ENCODE assay signal across 32 cellular contexts in the genomic region with DNA sequence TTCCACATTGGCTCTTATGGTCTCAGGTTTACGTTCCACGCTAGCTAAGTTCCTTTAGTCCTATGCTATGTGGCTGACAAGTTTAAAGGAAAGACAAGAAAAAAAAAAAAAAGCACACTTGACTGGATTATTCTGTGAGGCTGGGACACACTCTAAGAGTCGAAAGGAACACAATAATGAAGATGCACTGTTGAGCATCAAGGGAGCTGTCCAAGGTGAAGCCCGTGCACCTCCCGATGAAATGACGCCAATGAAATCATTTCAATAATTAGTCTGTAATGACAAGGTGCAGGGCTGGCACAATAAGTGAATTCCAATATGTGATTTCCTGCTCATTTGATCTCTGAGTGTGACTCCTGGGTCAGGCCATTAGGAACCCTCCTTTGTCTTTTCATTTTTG.
"Had no signal": no experiment of that assay in that cellular context is flagged by ENCODE, and none has a peak within 500 bp of the region (broad histone marks: within the 10 kb centered on the region; RNA-seq: fewer than 3 reads in every experiment).

No MANE protein-coding gene starts in this region.

- ATAC-seq: activated CD8-positive, alpha-beta T cell treated with anti-CD3 and anti-CD28 coated beads for 36 hours; activated T-cell treated with anti-CD3 and anti-CD28 coated beads, Interleukin-2, amount 50 U/mL, for 4 hours; activated T-helper 17 cell treated with anti-CD3 and anti-CD28 coated beads, Interleukin-2, amount 50 U/mL, for 72 hours; effector memory CD8-positive, alpha-beta T cell; foreskin keratinocyte; gastrocnemius medialis; heart left ventricle had no signal

- DNase-seq: activated CD4-positive, alpha-beta T cell treated with anti-CD3 and anti-CD28 coated beads for 1 hour; activated CD4-positive, alpha-beta T cell treated with anti-CD3 and anti-CD28 coated beads for 4 hours; activated CD4-positive, alpha-beta T cell treated with anti-CD3 and anti-CD28 coated beads, Interleukin-2, amount 10 ng/mL, durations not matched to agents 7 days and 5 days; activated CD4-positive, alpha-beta T cell treated with anti-CD3 and anti-CD28 coated beads, Interleukin-2, amount 50 U/mL, for 4 hours; activated CD8-positive, alpha-beta memory T cell treated with anti-CD3 and anti-CD28 coated beads for 24 hours; activated CD8-positive, alpha-beta T cell treated with anti-CD3 and anti-CD28 coated beads for 36 hours; activated effector memory CD4-positive, alpha-beta T cell treated with Interleukin-2 at 50 U/mL for 16 hours; activated gamma-delta T cell treated with Interleukin-2 at 50 U/mL for 16 hours; activated naive CD4-positive, alpha-beta T cell treated with anti-CD3 and anti-CD28 coated beads, Interleukin-2, amount 50 U/mL, for 16 hours; activated naive CD4-positive, alpha-beta T cell treated with Interleukin-2 at 50 U/mL for 16 hours; activated T-cell treated with anti-CD3 and anti-CD28 coated beads, Interleukin-2, amount 50 U/mL, for 4 hours; amygdala; aorta; central memory CD4-positive, alpha-beta T cell; cerebellar nuclear complex; effector CD4-positive, alpha-beta T cell; effector memory CD8-positive, alpha-beta T cell; erythroblast; foreskin keratinocyte; gastrocnemius medialis; glutamatergic neuron; heart left ventricle; hypothalamus; T-helper 2 cell had no signal

- H3K27me3 ChIP-seq: breast epithelium, cardiac muscle cell, esophagus muscularis mucosa, foreskin keratinocyte, gastrocnemius medialis, heart left ventricle had no signal

- H3K4me3 ChIP-seq: breast epithelium, cardiac muscle cell, coronary artery, esophagus muscularis mucosa, gastrocnemius medialis, heart left ventricle had no signal

- H3K9me3 Mint-ChIP-seq: activated T-cell treated with anti-CD3 and anti-CD28 coated beads, Interleukin-2, amount 50 U/mL, for 4 hours; activated T-helper 17 cell treated with anti-CD3 and anti-CD28 coated beads, Interleukin-2, amount 50 U/mL, for 72 hours; effector memory CD8-positive, alpha-beta T cell had no signal

- H3K27me3 Mint-ChIP-seq: activated CD4-positive, alpha-beta T cell treated with anti-CD3 and anti-CD28 coated beads, Interleukin-2, amount 10 ng/mL, durations not matched to agents 7 days and 5 days; dendritic cell treated with granulocyte-macrophage colony-stimulating factor and Interleukin-4, amounts not matched to agents 40 ng/mL and 50 ng/mL, for 4 days had no signal

- H3K4me1 Mint-ChIP-seq: activated CD4-positive, alpha-beta T cell treated with anti-CD3 and anti-CD28 coated beads, Interleukin-2, amount 10 ng/mL, durations not matched to agents 7 days and 5 days; activated T-helper 17 cell treated with anti-CD3 and anti-CD28 coated beads, Interleukin-2, amount 50 U/mL, for 72 hours had no signal

- H3K36me3 ChIP-seq: breast epithelium, cardiac muscle cell, gastrocnemius medialis had no signal

- H3K27ac ChIP-seq: breast epithelium, cardiac muscle cell, coronary artery, esophagus muscularis mucosa, foreskin keratinocyte, gastrocnemius medialis, heart left ventricle had no signal

- H3K4me1 ChIP-seq: breast epithelium, esophagus muscularis mucosa, foreskin keratinocyte had no signal

- H3K9me3 ChIP-seq: esophagus muscularis mucosa, gastrocnemius medialis, heart left ventricle had no signal

- H3K27ac Mint-ChIP-seq: activated CD4-positive, alpha-beta T cell treated with anti-CD3 and anti-CD28 coated beads, Interleukin-2, amount 10 ng/mL, durations not matched to agents 7 days and 5 days; activated CD8-positive, alpha-beta T cell treated with anti-CD3 and anti-CD28 coated beads for 36 hours; activated naive CD8-positive, alpha-beta T cell; activated T-helper 17 cell treated with anti-CD3 and anti-CD28 coated beads, Interleukin-2, amount 50 U/mL, for 72 hours; dendritic cell treated with granulocyte-macrophage colony-stimulating factor and Interleukin-4, amounts not matched to agents 40 ng/mL and 50 ng/mL, for 4 days; effector memory CD8-positive, alpha-beta T cell had no signal

- H3K36me3 Mint-ChIP-seq: activated naive CD8-positive, alpha-beta T cell; brain had no signal

- H3K4me3 Mint-ChIP-seq: activated CD4-positive, alpha-beta T cell treated with anti-CD3 and anti-CD28 coated beads, Interleukin-2, amount 10 ng/mL, durations not matched to agents 7 days and 5 days; activated CD8-positive, alpha-beta T cell treated with anti-CD3 and anti-CD28 coated beads for 36 hours; activated naive CD8-positive, alpha-beta T cell; activated T-cell treated with anti-CD3 and anti-CD28 coated beads, Interleukin-2, amount 50 U/mL, for 4 hours; activated T-helper 17 cell treated with anti-CD3 and anti-CD28 coated beads, Interleukin-2, amount 50 U/mL, for 72 hours; brain; dendritic cell treated with granulocyte-macrophage colony-stimulating factor and Interleukin-4, amounts not matched to agents 40 ng/mL and 50 ng/mL, for 4 days; effector memory CD8-positive, alpha-beta T cell had no signal
